ENCODE assay signal across 15 cellular contexts in genomic region chr2:175234153-175234552, GRCh38.
DNase-seq lines count a peak whose midpoint lies in the region; ATAC-seq and TF ChIP-seq lines count a peak whose summit lies in the region.
"Had no signal": no experiment of that assay in that cellular context is flagged by ENCODE, and none has a peak within 500 bp of the region (broad histone marks: within the 10 kb centered on the region; RNA-seq: fewer than 3 reads in every experiment).

No MANE protein-coding gene starts in this region.

- POLR2A ChIA-PET in HEK293T (lab: Yijun Ruan, JAX) = interaction anchor here (1.0 kb wide), 1 partner anchor 17 kb away, joined by 3 read pairs; no protein-coding TSS in a partner anchor

- CTCF ChIA-PET in HEK293T (lab: Yijun Ruan, JAX) = no interaction called here

- ATAC-seq in GM21528 (IDR thresholded peaks at IDR 0.05; ENCODE audit: low FRiP score, unreplicated experiment) (peak; percentile 20), GM18870 (IDR thresholded peaks at IDR 0.05; ENCODE audit: unreplicated experiment) (no peak)

- DNase-seq in DMS 273 (lab: John Stamatoyannopoulos, UW; ENCODE audit: unreplicated experiment) = peak; percentile 63
- peak; percentile 31 for DNase-seq in LoVo (ENCODE audit: low spot score)
- DNase-seq in glomerular visceral epithelial cell (ENCODE audit: extremely low spot score) = peak; percentile 38
- no peak for DNase-seq in HEK293T (ENCODE audit: extremely low spot score)
- DNase-seq in T-helper 9 cell = no peak
- no peak for DNase-seq in T-helper 2 cell
- DNase-seq: activated CD4-positive, alpha-beta T cell treated with anti-CD3 and anti-CD28 coated beads, Interleukin-2, amount 10 ng/mL, durations not matched to agents 24 days and 14 days; activated T-cell treated with anti-CD3 and anti-CD28 coated beads, Interleukin-2, amount 50 U/mL, for 72 hours; anterior cingulate cortex; colonic mucosa; erythroblast; hypothalamus; NCI-H187 had no signal

TF ChIP-seq in HEK293T, 16 proteins besides CTCF, POLR2A, EP300 and RAD21:
- TF ChIP-seq FOXA1 (IDR thresholded peaks at IDR 0.05) (no peak), HDGF (IDR thresholded peaks at IDR 0.05; ENCODE audit: borderline replicate concordance) (no peak), L3MBTL2 (conservative IDR thresholded peaks at IDR 0.05) (no peak), TARDBP (IDR thresholded peaks at IDR 0.05) (no peak), BHLHE40 (IDR thresholded peaks at IDR 0.05; ENCODE audit: borderline replicate concordance) (no peak), ELF4 (IDR thresholded peaks at IDR 0.05) (no peak), ARNT (IDR thresholded peaks at IDR 0.05) (no peak), ZNF384 (IDR thresholded peaks at IDR 0.05) (no peak), CTBP1 (IDR thresholded peaks at IDR 0.05; ENCODE audit: borderline replicate concordance) (no peak), FOXM1 (IDR thresholded peaks at IDR 0.05; ENCODE audit: borderline replicate concordance) (no peak), SP1 (IDR thresholded peaks at IDR 0.05) (no peak), LEF1 (IDR thresholded peaks at IDR 0.05; ENCODE audit: borderline replicate concordance) (no peak), NFRKB (IDR thresholded peaks at IDR 0.05) (no peak), FOXK2 (IDR thresholded peaks at IDR 0.05) (no peak)
- TF ChIP-seq, protein P1, sequence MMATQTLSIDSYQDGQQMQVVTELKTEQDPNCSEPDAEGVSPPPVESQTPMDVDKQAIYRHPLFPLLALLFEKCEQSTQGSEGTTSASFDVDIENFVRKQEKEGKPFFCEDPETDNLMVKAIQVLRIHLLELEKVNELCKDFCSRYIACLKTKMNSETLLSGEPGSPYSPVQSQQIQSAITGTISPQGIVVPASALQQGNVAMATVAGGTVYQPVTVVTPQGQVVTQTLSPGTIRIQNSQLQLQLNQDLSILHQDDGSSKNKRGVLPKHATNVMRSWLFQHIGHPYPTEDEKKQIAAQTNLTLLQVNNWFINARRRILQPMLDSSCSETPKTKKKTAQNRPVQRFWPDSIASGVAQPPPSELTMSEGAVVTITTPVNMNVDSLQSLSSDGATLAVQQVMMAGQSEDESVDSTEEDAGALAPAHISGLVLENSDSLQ (IDR thresholded peaks at IDR 0.05) = no peak

Comparison
In these comparisons a context has a peak if more than half of its experiments do, and no peak if none do; other contexts are left out.
1. DNase-seq: peak in DMS 273 (single experiment), LoVo (single experiment) and glomerular visceral epithelial cell (single experiment); none in HEK293T (single experiment), T-helper 9 cell (single experiment) and T-helper 2 cell (0 of 5).